Comparison of ENCODE assay signal across 1 cellular context in the genomic region with DNA sequence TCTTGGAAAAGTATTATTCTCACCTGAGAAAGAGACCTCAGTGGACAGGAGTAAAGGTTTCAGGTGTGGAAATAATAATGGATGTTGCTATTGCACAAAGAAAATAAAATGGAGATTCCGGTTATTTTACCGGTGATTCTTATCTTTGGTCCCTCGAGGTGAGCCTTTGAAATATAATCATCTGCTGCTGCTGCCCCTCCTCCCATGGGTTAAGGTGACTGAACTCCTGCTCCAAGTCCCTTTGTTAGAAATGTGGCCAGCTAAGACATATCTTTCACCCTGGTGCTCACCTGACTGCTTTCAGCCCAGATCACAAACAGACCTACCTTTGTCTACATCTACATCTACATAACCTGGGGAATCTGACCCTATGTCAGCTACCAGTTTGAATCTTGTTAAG.
TF ChIP-seq lines count a peak whose summit lies in the region.

No MANE protein-coding gene starts in this region.

TF ChIP-seq in IMR-90, 13 proteins besides CTCF, POLR2A, EP300 and RAD21:
- TF ChIP-seq MAZ (IDR thresholded peaks at IDR 0.05; ENCODE audit: borderline replicate concordance, low read depth, low read length) (no peak), CEBPB (IDR thresholded peaks at IDR 0.05; ENCODE audit: low read depth, low read length) (no peak), FOS (IDR thresholded peaks at IDR 0.05; ENCODE audit: low read depth, low read length) (no peak), NFE2L2 (IDR thresholded peaks at IDR 0.05; ENCODE audit: low read depth, low read length) (no peak), CHD1 (IDR thresholded peaks at IDR 0.05; ENCODE audit: low read depth, low read length) (no peak), MAFK (IDR thresholded peaks at IDR 0.05; ENCODE audit: low read depth, low read length) (no peak)
- TF ChIP-seq, protein P1, sequence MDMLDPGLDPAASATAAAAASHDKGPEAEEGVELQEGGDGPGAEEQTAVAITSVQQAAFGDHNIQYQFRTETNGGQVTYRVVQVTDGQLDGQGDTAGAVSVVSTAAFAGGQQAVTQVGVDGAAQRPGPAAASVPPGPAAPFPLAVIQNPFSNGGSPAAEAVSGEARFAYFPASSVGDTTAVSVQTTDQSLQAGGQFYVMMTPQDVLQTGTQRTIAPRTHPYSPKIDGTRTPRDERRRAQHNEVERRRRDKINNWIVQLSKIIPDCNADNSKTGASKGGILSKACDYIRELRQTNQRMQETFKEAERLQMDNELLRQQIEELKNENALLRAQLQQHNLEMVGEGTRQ (IDR thresholded peaks at IDR 0.05; ENCODE audit: low read depth, low read length): no peak
- TF ChIP-seq, protein P2, sequence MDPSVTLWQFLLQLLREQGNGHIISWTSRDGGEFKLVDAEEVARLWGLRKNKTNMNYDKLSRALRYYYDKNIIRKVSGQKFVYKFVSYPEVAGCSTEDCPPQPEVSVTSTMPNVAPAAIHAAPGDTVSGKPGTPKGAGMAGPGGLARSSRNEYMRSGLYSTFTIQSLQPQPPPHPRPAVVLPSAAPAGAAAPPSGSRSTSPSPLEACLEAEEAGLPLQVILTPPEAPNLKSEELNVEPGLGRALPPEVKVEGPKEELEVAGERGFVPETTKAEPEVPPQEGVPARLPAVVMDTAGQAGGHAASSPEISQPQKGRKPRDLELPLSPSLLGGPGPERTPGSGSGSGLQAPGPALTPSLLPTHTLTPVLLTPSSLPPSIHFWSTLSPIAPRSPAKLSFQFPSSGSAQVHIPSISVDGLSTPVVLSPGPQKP (IDR thresholded peaks at IDR 0.05; ENCODE audit: borderline replicate concordance, low read depth, low read length): no peak
TF ChIP-seq in IMR-90: peak in this region for 0.
